In the genomic region with DNA sequence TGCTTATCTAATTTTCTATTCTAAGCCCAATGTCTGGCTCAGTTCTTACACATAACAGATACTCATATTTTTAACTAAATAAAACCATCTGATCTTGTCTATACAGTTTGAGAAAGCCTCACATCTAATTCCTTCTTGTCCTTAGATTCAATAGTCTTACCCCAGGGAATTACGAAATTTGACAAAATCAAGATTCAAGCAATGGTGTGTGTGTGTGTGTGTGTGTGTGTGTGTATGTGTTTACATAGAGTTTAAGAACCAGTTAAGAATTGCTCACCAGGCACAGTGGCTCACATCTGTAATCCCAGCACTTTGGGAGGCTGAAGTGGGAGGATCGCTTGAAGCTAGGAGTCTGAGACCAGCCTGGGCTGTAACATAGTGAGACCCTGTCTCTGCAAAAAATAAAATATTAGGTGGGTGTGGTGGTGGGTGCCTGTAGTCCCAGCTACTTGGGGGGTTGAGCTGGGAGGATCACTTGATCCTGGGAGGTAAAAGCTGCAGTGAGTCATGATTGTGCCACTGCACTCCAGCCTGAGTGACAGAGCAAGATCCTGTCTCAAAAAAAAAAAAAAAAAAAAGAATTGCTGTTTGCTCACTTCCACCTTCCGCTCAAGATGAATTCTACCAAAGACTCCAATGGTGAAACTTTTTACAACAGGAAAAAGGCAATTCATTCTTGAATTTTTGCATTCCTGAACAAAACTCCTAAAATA, we compare ENCODE assay signal across 34 cellular contexts. TPM values are rescaled to one million over a fixed set of nuclear protein-coding genes. Genes with fewer than 3 reads are reported as not detected.
DNase-seq lines count a peak whose midpoint lies in the region; ATAC-seq, FAIRE-seq and TF ChIP-seq lines count a peak whose summit lies in the region.
"Had no signal": no experiment of that assay in that cellular context is flagged by ENCODE, and none has a peak within 500 bp of the region (broad histone marks: within the 10 kb centered on the region; RNA-seq: fewer than 3 reads in every experiment).

No MANE protein-coding gene starts in this region.

- H3K9ac ChIP-seq in adipocyte (ENCODE audit: low read length): no peak overlapping the region
- H3K9ac ChIP-seq: BLaER1 had no signal

- TF ChIP-seq EP300 in A549 (IDR thresholded peaks at IDR 0.05): no peak

- peaks cover 12% of the 10 kb centered on the region; the same call in 1 of the 3 replicates for H3K4me1 ChIP-seq in A549
- H3K4me1 ChIP-seq in adipocyte (ENCODE audit: control insufficient read depth, insufficient read depth, low read length): no peaks in the 10 kb centered on the region
- H3K4me1 ChIP-seq: BLaER1, esophagus squamous epithelium, psoas muscle, stomach, thyroid gland had no signal

- POLR2A ChIA-PET in A549 (lab: Yijun Ruan, JAX) (no interaction called here), HEK293T (lab: Yijun Ruan, JAX) (interaction anchor here (1.3 kb wide), 1 partner anchor 18 kb away, joined by 4 read pairs; a partner anchor contains a TSS)

- peak in 1 of 2 experiments; percentile 29 for DNase-seq in A549 (ENCODE audit: low read depth in 1 of 2, low spot score in 1 of 2)
- DNase-seq in HCEC 1CT: peak; percentile 47
- DNase-seq in adipocyte (ENCODE audit: low read depth): peak; percentile 25
- peak; percentile 17 for DNase-seq in fibroblast of villous mesenchyme (ENCODE audit: low read depth)
- DNase-seq in SKM-1 treated with dmso at 0.1 percent for 144 hours (lab: John Stamatoyannopoulos, UW; ENCODE audit: unreplicated experiment): no peak
- DNase-seq in HEK293T (ENCODE audit: extremely low spot score): no peak
- DNase-seq: ACHN; activated CD4-positive, alpha-beta T cell treated with anti-CD3 and anti-CD28 coated beads for 4 hours; activated effector memory CD4-positive, alpha-beta T cell treated with Interleukin-2 at 50 U/mL for 16 hours; activated naive CD8-positive, alpha-beta T cell treated with anti-CD3 and anti-CD28 coated beads for 36 hours; activated T-cell treated with anti-CD3 and anti-CD28 coated beads for 4 hours; dermis blood vessel endothelial cell; esophagus squamous epithelium; HFFc6; islet precursor cell; naive thymus-derived CD8-positive, alpha-beta T cell; NCI-H1417 treated with DMSO at 0.1 percent for 48 hours; NCI-H2081 treated with DMSO at 0.1 percent for 48 hours; NCI-H345; NCI-H774; nucleus accumbens; psoas muscle; small intestine; stimulated activated CD4-positive, alpha-beta T cell treated with anti-CD3 and anti-CD28 coated beads, Interleukin-1b, Interleukin-23, amount 100 ng/mL, for 48 hours; stimulated activated CD8-positive, alpha-beta memory T cell treated with anti-CD3 and anti-CD28 coated beads, Interleukin-4, amount 100 ng/mL, for 48 hours; stomach; thyroid gland had no signal

- no peak for TF ChIP-seq POLR2A in A549 (IDR thresholded peaks at IDR 0.05; ENCODE audit: low read length)

- H3K4me3 ChIP-seq in A549 (no peak overlapping the region), adipocyte (ENCODE audit: low read length) (no peak overlapping the region), fibroblast of villous mesenchyme (ENCODE audit: low read depth, low read length) (no peak overlapping the region)
- H3K4me3 ChIP-seq: BLaER1, esophagus squamous epithelium, psoas muscle, stomach, thyroid gland had no signal

- no peaks in the 10 kb centered on the region for H3K27me3 ChIP-seq in adipocyte (replicated peaks; ENCODE audit: control insufficient read depth, insufficient read depth, low read length)
- H3K27me3 ChIP-seq: BLaER1, esophagus squamous epithelium, stomach, thyroid gland had no signal

- H3K9me3 ChIP-seq in A549: no peaks in the 10 kb centered on the region
- no peaks in the 10 kb centered on the region for H3K9me3 ChIP-seq in adipocyte (ENCODE audit: control insufficient read depth, low read length)
- H3K9me3 ChIP-seq: BLaER1, esophagus squamous epithelium, psoas muscle, stomach, thyroid gland had no signal

- TF ChIP-seq CTCF in A549 (IDR thresholded peaks at IDR 0.05) (no peak), fibroblast of villous mesenchyme (IDR thresholded peaks at IDR 0.05; ENCODE audit: insufficient read depth, low read depth, low read length) (no peak)

- H3K36me3 ChIP-seq in adipocyte (ENCODE audit: control insufficient read depth, insufficient read depth, low read length, severe bottlenecking): no peaks in the 10 kb centered on the region
- H3K36me3 ChIP-seq: BLaER1, esophagus squamous epithelium, stomach, thyroid gland had no signal

- no peak for FAIRE-seq in A549 (lab: Jason Lieb, UNC)
- FAIRE-seq: GM18507, small intestine had no signal

- TF ChIP-seq RAD21 in A549 (conservative IDR thresholded peaks at IDR 0.05 in 1 of 2, IDR thresholded peaks at IDR 0.05 in 1 of 2): no peak

- CTCF ChIA-PET in A549 (lab: Yijun Ruan, JAX) (interaction anchor here (1.4 kb wide), 1 partner anchor 11 kb away, joined by 4 read pairs; no protein-coding TSS in a partner anchor), HEK293T (lab: Yijun Ruan, JAX) (no interaction called here)

- peak overlapping the region; percentile 25; the same call in 2 of the 3 replicates for H3K4me2 ChIP-seq in A549
- H3K4me2 ChIP-seq: BLaER1 had no signal

- WGBS in A549 (ENCODE audit: missing lambda C conversion rate): 78% methylated on average over 3 of the region's 3 CpGs

- peak overlapping the region; percentile 35 to 60; a peak in 5 of 6 replicates for H3K27ac ChIP-seq in A549
- H3K27ac ChIP-seq: BLaER1, esophagus squamous epithelium, psoas muscle, stomach, thyroid gland, VCaP had no signal

- peak in 1 of 2 experiments; percentile 35; a peak in 1 of 6 replicates for ATAC-seq in A549
- no peak for ATAC-seq in HG03025 (IDR thresholded peaks at IDR 0.05; ENCODE audit: low FRiP score, unreplicated experiment)
- ATAC-seq in HG03469 (IDR thresholded peaks at IDR 0.05; ENCODE audit: unreplicated experiment): no peak
- ATAC-seq: naive thymus-derived CD8-positive, alpha-beta T cell; psoas muscle had no signal

TF ChIP-seq in A549, 52 proteins besides CTCF, POLR2A, EP300 and RAD21:
- peak in 1 of 2 experiments; percentile 19; a peak in 1 of 4 replicates for TF ChIP-seq CEBPB (IDR thresholded peaks at IDR 0.05)
- TF ChIP-seq, protein P1, sequence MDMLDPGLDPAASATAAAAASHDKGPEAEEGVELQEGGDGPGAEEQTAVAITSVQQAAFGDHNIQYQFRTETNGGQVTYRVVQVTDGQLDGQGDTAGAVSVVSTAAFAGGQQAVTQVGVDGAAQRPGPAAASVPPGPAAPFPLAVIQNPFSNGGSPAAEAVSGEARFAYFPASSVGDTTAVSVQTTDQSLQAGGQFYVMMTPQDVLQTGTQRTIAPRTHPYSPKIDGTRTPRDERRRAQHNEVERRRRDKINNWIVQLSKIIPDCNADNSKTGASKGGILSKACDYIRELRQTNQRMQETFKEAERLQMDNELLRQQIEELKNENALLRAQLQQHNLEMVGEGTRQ (IDR thresholded peaks at IDR 0.05): no peak

TF ChIP-seq in HEK293T, 16 proteins besides CTCF, POLR2A, EP300 and RAD21:
- TF ChIP-seq NFRKB (IDR thresholded peaks at IDR 0.05): no peak
- no peak for TF ChIP-seq FOXK2 (IDR thresholded peaks at IDR 0.05)
- TF ChIP-seq ELF4 (IDR thresholded peaks at IDR 0.05): no peak
- no peak for TF ChIP-seq ARNT (IDR thresholded peaks at IDR 0.05)
- no peak for TF ChIP-seq CTBP1 (IDR thresholded peaks at IDR 0.05; ENCODE audit: borderline replicate concordance)
- no peak for TF ChIP-seq SP1 (IDR thresholded peaks at IDR 0.05)
- no peak for TF ChIP-seq BHLHE40 (IDR thresholded peaks at IDR 0.05; ENCODE audit: borderline replicate concordance)
- TF ChIP-seq L3MBTL2 (conservative IDR thresholded peaks at IDR 0.05): no peak
- no peak for TF ChIP-seq LEF1 (IDR thresholded peaks at IDR 0.05; ENCODE audit: borderline replicate concordance)
- TF ChIP-seq, protein P2, sequence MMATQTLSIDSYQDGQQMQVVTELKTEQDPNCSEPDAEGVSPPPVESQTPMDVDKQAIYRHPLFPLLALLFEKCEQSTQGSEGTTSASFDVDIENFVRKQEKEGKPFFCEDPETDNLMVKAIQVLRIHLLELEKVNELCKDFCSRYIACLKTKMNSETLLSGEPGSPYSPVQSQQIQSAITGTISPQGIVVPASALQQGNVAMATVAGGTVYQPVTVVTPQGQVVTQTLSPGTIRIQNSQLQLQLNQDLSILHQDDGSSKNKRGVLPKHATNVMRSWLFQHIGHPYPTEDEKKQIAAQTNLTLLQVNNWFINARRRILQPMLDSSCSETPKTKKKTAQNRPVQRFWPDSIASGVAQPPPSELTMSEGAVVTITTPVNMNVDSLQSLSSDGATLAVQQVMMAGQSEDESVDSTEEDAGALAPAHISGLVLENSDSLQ (IDR thresholded peaks at IDR 0.05): no peak
- TF ChIP-seq HDGF (IDR thresholded peaks at IDR 0.05; ENCODE audit: borderline replicate concordance): no peak
- no peak for TF ChIP-seq SUZ12 (IDR thresholded peaks at IDR 0.05)
TF ChIP-seq in HEK293T: peak in this region for 0.

RNA-seq across cellular contexts. Expression of a gene that starts 6.2 kb away (rescaled TPM):
- polyA plus RNA-seq in A549 (2011; rRNA removed): not detected in 2 replicates
- polyA plus RNA-seq in A549 (2012; cell fraction: cytosol; rRNA removed): not detected in 2 replicates
- not detected in 2 replicates for polyA plus RNA-seq in A549 (2012; cell fraction: nucleus; rRNA removed)
- 0.03 TPM in 1 of 3 replicates, not detected in the others for polyA plus RNA-seq in A549 (2017; fragmentation: RNase III; extraction: RNeasy Plus Mini Kit Qiagen cat#74134 plus additional on column Dnase treatment)
- 0.37 TPM in 1 of 2 replicates, not detected in the other for polyA minus RNA-seq in A549 (2011; rRNA and poly(A)+ RNA removed)
- total RNA-seq in fibroblast of villous mesenchyme: not detected in 2 replicates
- total RNA-seq: esophagus squamous epithelium, glomerular endothelial cell, HFFc6, lower leg skin, psoas muscle, stomach, thyroid gland had no signal
- polyA plus RNA-seq: psoas muscle, small intestine had no signal

RNA-seq across cellular contexts. Expression of a gene that starts 18.1 kb away (rescaled TPM):
- polyA plus RNA-seq in A549 (2011; rRNA removed) (12.5 and 15.2 TPM in 2 replicates), A549 (2017; fragmentation: RNase III; extraction: RNeasy Plus Mini Kit Qiagen cat#74134 plus additional on column Dnase treatment) (8.8 to 12.6 TPM (median 10.2 TPM) in 3 replicates)
- 4.0 and 6.5 TPM in 2 replicates for polyA plus RNA-seq in A549 (2012; cell fraction: cytosol; rRNA removed)
- polyA plus RNA-seq in A549 (2012; cell fraction: nucleus; rRNA removed): 6.5 and 7.5 TPM in 2 replicates
- 33.7 and 40.7 TPM in 2 replicates for polyA minus RNA-seq in A549 (2011; rRNA and poly(A)+ RNA removed)
- 16.4 and 17.7 TPM in 2 replicates for total RNA-seq in fibroblast of villous mesenchyme

RNA-seq across cellular contexts. Expression of a gene that starts 18.1 kb away (rescaled TPM):
- polyA plus RNA-seq in A549 (2011; rRNA removed) (119 and 144 TPM in 2 replicates), A549 (2017; fragmentation: RNase III; extraction: RNeasy Plus Mini Kit Qiagen cat#74134 plus additional on column Dnase treatment) (41.0 to 52.4 TPM (median 41.6 TPM) in 3 replicates)
- 26.3 and 36.6 TPM in 2 replicates for polyA plus RNA-seq in A549 (2012; cell fraction: cytosol; rRNA removed)
- polyA plus RNA-seq in A549 (2012; cell fraction: nucleus; rRNA removed): 14.0 TPM in 2 replicates
- 35.1 and 38.8 TPM in 2 replicates for polyA minus RNA-seq in A549 (2011; rRNA and poly(A)+ RNA removed)
- 19.6 and 47.5 TPM in 2 replicates for total RNA-seq in fibroblast of villous mesenchyme

Comparison
In these comparisons a context has a peak if more than half of its experiments do, and no peak if none do; other contexts are left out.
1. DNase-seq: peak in HCEC 1CT (single experiment), adipocyte (single experiment) and fibroblast of villous mesenchyme (single experiment); none in SKM-1 treated with dmso at 0.1 percent for 144 hours (single experiment) and HEK293T (single experiment).